In genomic region chr5:143140492-143141231, GRCh38 we compare ENCODE assay signal across 17 cellular contexts.
DNase-seq lines count a peak whose midpoint lies in the region; ATAC-seq and TF ChIP-seq lines count a peak whose summit lies in the region.
"Had no signal": no experiment of that assay in that cellular context is flagged by ENCODE, and none has a peak within 500 bp of the region (broad histone marks: within the 10 kb centered on the region; RNA-seq: fewer than 3 reads in every experiment).

No MANE protein-coding gene starts in this region.

- H3K9ac ChIP-seq in skeletal muscle tissue (ENCODE audit: low read depth in 1 of 3, low read length in 3 of 3) (peak overlapping the region in 1 of 3 donors; percentile 62), neuronal stem cell (ENCODE audit: low read depth, low read length, poor library complexity) (no peak overlapping the region)

- H3K27ac ChIP-seq in skeletal muscle tissue (ENCODE audit: low read depth, low read length): peak overlapping the region; percentile 82
- H3K27ac ChIP-seq in neuronal stem cell (replicated peaks; ENCODE audit: low read length): no peak overlapping the region

- H2AK5ac ChIP-seq in neuronal stem cell (ENCODE audit: low read depth, low read length): no peak overlapping the region

- H3K4ac ChIP-seq in neuronal stem cell (ENCODE audit: low read length): no peak overlapping the region

- H4K8ac ChIP-seq in neuronal stem cell (ENCODE audit: low read depth, low read length): no peak overlapping the region

- peak in 2 of 3 experiments; percentile 50 to 77 for DNase-seq in NCI-H1417 (lab: John Stamatoyannopoulos, UW)
- DNase-seq in NCI-H1417 treated with DMSO at 0.1 percent for 48 hours (lab: John Stamatoyannopoulos, UW): no peak
- DNase-seq in NCI-H2196 (lab: John Stamatoyannopoulos, UW; ENCODE audit: unreplicated experiment): peak; percentile 80
- DNase-seq in chondrocyte (ENCODE audit: low spot score): no peak
- DNase-seq in posterior cingulate gyrus: no peak
- DNase-seq in neuronal stem cell (ENCODE audit: low spot score): no peak
- DNase-seq: activated CD4-positive, alpha-beta T cell treated with anti-CD3 and anti-CD28 coated beads for 4 hours; activated T-cell treated with anti-CD3 and anti-CD28 coated beads, Interleukin-2, amount 50 U/mL, for 4 hours; CD8-positive, alpha-beta memory T cell; H9; mesendoderm; RPMI8226; stimulated activated CD4-positive, alpha-beta T cell treated with anti-CD3 and anti-CD28 coated beads, Interleukin-12 subunit alpha, Interleukin-12 subunit beta, amount 100 ng/mL, for 4 hours; T-helper 17 cell had no signal

- WGBS in neuronal stem cell (ENCODE audit: extremely low coverage in 2 of 2, insufficient read length in 2 of 2, insufficient replicate concordance in 1 of 2), 2 donors: no CpG with 5 or more reads among the region's 9 CpGs

- H3K18ac ChIP-seq in neuronal stem cell (ENCODE audit: low read length): no peak overlapping the region

- H3K79me1 ChIP-seq in neuronal stem cell (ENCODE audit: low read depth, low read length): no peaks in the 10 kb centered on the region

- H3K36me3 ChIP-seq in skeletal muscle tissue (ENCODE audit: control insufficient read depth in 3 of 3, insufficient read depth in 3 of 3, low read length in 3 of 3) (no peaks in the 10 kb centered on the region), neuronal stem cell (replicated peaks in 1 of 2; ENCODE audit: control insufficient read depth in 2 of 2, insufficient read depth in 2 of 2, low read length in 2 of 2) (no peaks in the 10 kb centered on the region)

- no peak overlapping the region for H2BK5ac ChIP-seq in neuronal stem cell (ENCODE audit: low read length)

- TF ChIP-seq CTCF in chondrocyte (IDR thresholded peaks at IDR 0.05): no peak

- no peak overlapping the region for H2AFZ ChIP-seq in neuronal stem cell (ENCODE audit: low read length)

- H3K27ac Mint-ChIP-seq in chondrocyte (ENCODE audit: unreplicated experiment): peak overlapping the region; percentile 52
- H3K27ac Mint-ChIP-seq: T-helper 17 cell had no signal

- H3K9me3 ChIP-seq in skeletal muscle tissue (ENCODE audit: control insufficient read depth in 3 of 3, low read length in 3 of 3) (no peaks in the 10 kb centered on the region), neuronal stem cell (replicated peaks in 1 of 2; ENCODE audit: control insufficient read depth in 2 of 2, insufficient read depth in 1 of 2, low read depth in 1 of 2, low read length in 2 of 2) (no peaks in the 10 kb centered on the region)

- H3K4me3 Mint-ChIP-seq in chondrocyte (ENCODE audit: unreplicated experiment): no peak overlapping the region
- H3K4me3 Mint-ChIP-seq: activated T-cell treated with anti-CD3 and anti-CD28 coated beads, Interleukin-2, amount 50 U/mL, for 4 hours; CD8-positive, alpha-beta memory T cell; H9; T-helper 17 cell had no signal

- H3K4me1 ChIP-seq in skeletal muscle tissue (ENCODE audit: control insufficient read depth in 3 of 3, insufficient read depth in 3 of 3, low read length in 3 of 3): peaks cover 44 to 65% (median 47%) of the 10 kb centered on the region in 3 donors
- peaks cover 5 to 9% of the 10 kb centered on the region in 2 donors for H3K4me1 ChIP-seq in neuronal stem cell (ENCODE audit: control insufficient read depth in 2 of 2, insufficient read depth in 1 of 2, low read depth in 1 of 2, low read length in 2 of 2)

- no peak overlapping the region for H2BK120ac ChIP-seq in neuronal stem cell (ENCODE audit: low read depth, low read length)

- no peaks in the 10 kb centered on the region for H3K27me3 ChIP-seq in skeletal muscle tissue (ENCODE audit: control insufficient read depth in 3 of 3, insufficient read depth in 3 of 3, low read length in 3 of 3)
- H3K27me3 ChIP-seq in neuronal stem cell (ENCODE audit: control insufficient read depth in 3 of 3, insufficient read depth in 3 of 3, low read depth in 1 of 3, low read length in 3 of 3): no peaks in the 10 kb centered on the region

- no peak overlapping the region for H3K14ac ChIP-seq in neuronal stem cell (ENCODE audit: low read length)

- H3K36me3 Mint-ChIP-seq in chondrocyte (ENCODE audit: low read depth): peaks cover 2% of the 10 kb centered on the region

- no peak overlapping the region for H4K91ac ChIP-seq in neuronal stem cell (ENCODE audit: low read depth, low read length, poor library complexity)

- intact Hi-C loops in posterior cingulate gyrus (cut with DNase I): loop anchor here (10.0 kb wide), 1 partner anchor 86 kb away; no protein-coding TSS in a partner anchor

- H2BK12ac ChIP-seq in neuronal stem cell (ENCODE audit: low read length): no peak overlapping the region

- no peak for ATAC-seq in GM21825 (IDR thresholded peaks at IDR 0.05; ENCODE audit: unreplicated experiment)
- ATAC-seq: activated T-cell treated with anti-CD3 and anti-CD28 coated beads, Interleukin-2, amount 50 U/mL, for 4 hours; K562; T-helper 17 cell had no signal

- H3K23ac ChIP-seq in neuronal stem cell (ENCODE audit: low read depth, low read length, poor library complexity): no peak overlapping the region

- H3K4me3 ChIP-seq in skeletal muscle tissue (ENCODE audit: low read length in 3 of 3): no peak overlapping the region
- H3K4me3 ChIP-seq in neuronal stem cell (ENCODE audit: low read length in 2 of 2): no peak overlapping the region
- H3K4me3 ChIP-seq: K562 had no signal

- no peak overlapping the region for H2BK15ac ChIP-seq in neuronal stem cell (ENCODE audit: low read length)

- no peaks in the 10 kb centered on the region for H3K27me3 Mint-ChIP-seq in chondrocyte (ENCODE audit: low read depth)
- H3K27me3 Mint-ChIP-seq: CD8-positive, alpha-beta memory T cell; T-helper 17 cell had no signal

- no peaks in the 10 kb centered on the region for H3K9me3 Mint-ChIP-seq in chondrocyte (ENCODE audit: low read depth)
- H3K9me3 Mint-ChIP-seq: activated T-cell treated with anti-CD3 and anti-CD28 coated beads, Interleukin-2, amount 50 U/mL, for 4 hours; CD8-positive, alpha-beta memory T cell; H9 had no signal

- no peak overlapping the region for H3K4me2 ChIP-seq in neuronal stem cell (ENCODE audit: insufficient read depth, low read length, poor library complexity, severe bottlenecking)

- H3K4me1 Mint-ChIP-seq in chondrocyte (ENCODE audit: low read depth): peaks cover 43% of the 10 kb centered on the region
- H3K4me1 Mint-ChIP-seq: H9 had no signal

Comparison
In these comparisons a context has a peak if more than half of its experiments do, and no peak if none do; other contexts are left out.
1. DNase-seq: peak in NCI-H1417 (2 of 3) and NCI-H2196 (single experiment); none in NCI-H1417 treated with DMSO at 0.1 percent for 48 hours (single experiment), chondrocyte (single experiment), posterior cingulate gyrus (0 of 10) and neuronal stem cell (single experiment).